In the genomic region with DNA sequence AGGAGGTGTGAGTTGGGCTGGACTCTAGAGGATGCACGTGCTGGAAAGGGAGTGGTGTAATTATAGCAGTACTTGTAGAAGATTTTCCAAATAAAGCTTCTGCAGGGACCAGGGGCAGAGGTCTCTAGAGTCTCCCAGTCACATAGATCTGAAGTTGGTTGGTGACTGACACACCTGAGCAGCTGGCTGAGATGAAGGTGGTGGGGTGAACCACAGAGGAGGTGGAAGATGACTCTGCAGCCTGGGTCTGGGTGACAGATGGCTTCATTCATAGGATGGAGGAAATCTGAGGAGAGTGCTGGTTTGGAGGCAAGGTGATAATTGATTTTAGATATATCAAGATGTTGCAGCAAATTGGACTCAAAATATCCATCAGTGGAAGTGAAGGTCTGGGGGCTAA, we compare ENCODE assay signal across 22 cellular contexts.
"Had no signal": no experiment of that assay in that cellular context is flagged by ENCODE, and none has a peak within 500 bp of the region (broad histone marks: within the 10 kb centered on the region; RNA-seq: fewer than 3 reads in every experiment).

No MANE protein-coding gene starts in this region.

- H3K4me1 Mint-ChIP-seq: activated B cell treated with CpG ODN at 0.5 μM for 24 hours, nephron progenitor cell, T-cell had no signal

- ATAC-seq: esophagus mucosa, gastrocnemius medialis, left lung, SK-N-SH treated with all-trans-retinoic acid at 6 μM for 48 hours, T-cell had no signal

- H3K9me3 Mint-ChIP-seq: activated B cell treated with CpG ODN at 0.5 μM for 24 hours, nephron progenitor cell, T-cell had no signal

- H3K27ac Mint-ChIP-seq: activated B cell treated with CpG ODN at 0.5 μM for 24 hours, nephron progenitor cell, progenitor cell of endocrine pancreas, T-cell had no signal

- H3K36me3 Mint-ChIP-seq: T-cell had no signal

- DNase-seq: activated B cell treated with CpG ODN at 0.5 μM for 24 hours; activated CD4-positive, alpha-beta T cell treated with anti-CD3 and anti-CD28 coated beads for 4 hours; activated naive CD4-positive, alpha-beta T cell treated with anti-CD3 and anti-CD28 coated beads, Interleukin-2, amount 50 U/mL, for 16 hours; activated T-cell treated with anti-CD3 and anti-CD28 coated beads for 4 hours; cerebellar nuclear complex; cortex of kidney; effector CD8-positive, alpha-beta T cell; gastrocnemius medialis; head of caudate nucleus; kidney; left lung; mammary epithelial cell; midbrain; nephron progenitor cell; stimulated activated CD4-positive, alpha-beta T cell treated with anti-CD3 and anti-CD28 coated beads, Interleukin-12 subunit alpha, Interleukin-12 subunit beta, amount 100 ng/mL, for 4 hours; T-cell; T-helper 9 cell; testis; upper lobe of left lung had no signal

- H3K4me3 Mint-ChIP-seq: activated B cell treated with CpG ODN at 0.5 μM for 24 hours, nephron progenitor cell, T-cell had no signal
